ENCODE assay signal across 16 cellular contexts in genomic region chr16:51404386-51404785, GRCh38.
"Had no signal": no experiment of that assay in that cellular context is flagged by ENCODE, and none has a peak within 500 bp of the region (broad histone marks: within the 10 kb centered on the region; RNA-seq: fewer than 3 reads in every experiment).

No MANE protein-coding gene starts in this region.

- H3K27me3 ChIP-seq: cardiac muscle cell, upper lobe of left lung had no signal

- DNase-seq: activated CD4-positive, alpha-beta T cell treated with anti-CD3 and anti-CD28 coated beads, Interleukin-2, amount 50 U/mL, for 4 hours; activated gamma-delta T cell treated with Interleukin-2 at 50 U/mL for 16 hours; activated naive CD8-positive, alpha-beta T cell treated with anti-CD3 and anti-CD28 coated beads for 36 hours; activated T-cell treated with anti-CD3 and anti-CD28 coated beads, Interleukin-2, amount 50 U/mL, for 48 hours; aorta; hypothalamus; psoas muscle; stimulated activated CD4-positive, alpha-beta T cell treated with anti-CD3 and anti-CD28 coated beads, Interleukin-2, amount 100 ng/mL, for 48 hours; stimulated activated CD8-positive, alpha-beta memory T cell treated with anti-CD3 and anti-CD28 coated beads, Interleukin-4, amount 100 ng/mL, for 48 hours; stimulated activated naive CD8-positive, alpha-beta T cell treated with anti-CD3 and anti-CD28 coated beads, Interleukin-15, Interleukin-2, amounts not matched to agents 100 U/mL and 50 U/mL, for 24 hours; upper lobe of left lung had no signal

- H3K27ac ChIP-seq: cardiac muscle cell, psoas muscle, upper lobe of left lung had no signal

- H3K4me1 Mint-ChIP-seq: activated naive CD8-positive, alpha-beta T cell treated with anti-CD3 and anti-CD28 coated beads for 36 hours had no signal

- ATAC-seq: activated CD4-positive, CD25-positive, alpha-beta regulatory T cell treated with anti-CD3 and anti-CD28 coated beads, Interleukin-2, amount 50 U/mL, for 24 hours; psoas muscle; stimulated activated naive CD8-positive, alpha-beta T cell treated with anti-CD3 and anti-CD28 coated beads, Interleukin-15, Interleukin-2, amounts not matched to agents 100 U/mL and 50 U/mL, for 24 hours had no signal

- H3K4me3 Mint-ChIP-seq: activated naive CD8-positive, alpha-beta T cell treated with anti-CD3 and anti-CD28 coated beads for 36 hours; nephron; T-helper 2 cell treated with Interferon-gamma antibody and Interleukin-4, amounts not matched to agents 5 μg/mL and 100 μg/mL, for 36 hours had no signal

- H3K4me3 ChIP-seq: cardiac muscle cell, psoas muscle, upper lobe of left lung had no signal

- FAIRE-seq: colon had no signal

- H3K4me1 ChIP-seq: psoas muscle, upper lobe of left lung had no signal

- H3K36me3 Mint-ChIP-seq: activated naive CD8-positive, alpha-beta T cell treated with anti-CD3 and anti-CD28 coated beads for 36 hours had no signal

- H3K9me3 ChIP-seq: psoas muscle, upper lobe of left lung had no signal

- H3K27ac Mint-ChIP-seq: activated naive CD8-positive, alpha-beta T cell treated with anti-CD3 and anti-CD28 coated beads for 36 hours; nephron; T-helper 2 cell treated with Interferon-gamma antibody and Interleukin-4, amounts not matched to agents 5 μg/mL and 100 μg/mL, for 36 hours had no signal

- H3K27me3 Mint-ChIP-seq: activated naive CD8-positive, alpha-beta T cell treated with anti-CD3 and anti-CD28 coated beads for 36 hours had no signal

- H3K36me3 ChIP-seq: cardiac muscle cell, upper lobe of left lung had no signal
